In genomic region chr13:51643114-51643881, GRCh38 we compare ENCODE assay signal across 9 cellular contexts. TPM values are rescaled to one million over a fixed set of nuclear protein-coding genes. Genes with fewer than 3 reads are reported as not detected.
DNase-seq lines count a peak whose midpoint lies in the region; ATAC-seq and TF ChIP-seq lines count a peak whose summit lies in the region.
"Had no signal": no experiment of that assay in that cellular context is flagged by ENCODE, and none has a peak within 500 bp of the region (broad histone marks: within the 10 kb centered on the region; RNA-seq: fewer than 3 reads in every experiment).

No MANE protein-coding gene starts in this region.

- peaks cover 6% of the 10 kb centered on the region for H3K36me3 Mint-ChIP-seq in CD4-positive, alpha-beta T cell (ENCODE audit: low read depth)
- H3K36me3 Mint-ChIP-seq in mesothelial cell of epicardium = peaks cover 3% of the 10 kb centered on the region

- TF ChIP-seq POLR2A in stomach (IDR thresholded peaks at IDR 0.05) = no peak

- peak overlapping the region; percentile 95 for H3K27ac Mint-ChIP-seq in CD4-positive, alpha-beta T cell
- peak overlapping the region; percentile 88 for H3K27ac Mint-ChIP-seq in mesothelial cell of epicardium

- peak overlapping the region in 1 of 2 donors; percentile 25 for H3K4me3 ChIP-seq in cardiac fibroblast (replicated peaks in 1 of 2; ENCODE audit: low read depth in 2 of 2, low read length in 2 of 2)
- H3K4me3 ChIP-seq in stomach = no peak overlapping the region

- H3K4me1 ChIP-seq in stomach = peaks cover 27 to 66% (median 44%) of the 10 kb centered on the region in 4 donors

- DNase-seq in CD4-positive, alpha-beta T cell = no peak
- DNase-seq in LHCN-M2 (ENCODE audit: low read depth) (peak; percentile 98), cardiac fibroblast (ENCODE audit: low read depth in 2 of 2) (peak; percentile 83 to 97), mesothelial cell of epicardium (ENCODE audit: low spot score in 2 of 2, unreplicated experiment in 2 of 2) (no peak), NOMO-1 treated with DMSO at 0.1 percent for 48 hours (lab: John Stamatoyannopoulos, UW; ENCODE audit: unreplicated experiment) (no peak), NCI-H1092 treated with DMSO at 0.1 percent for 48 hours (lab: John Stamatoyannopoulos, UW) (no peak), head of caudate nucleus (no peak), stomach (no peak)
- DNase-seq: activated CD4-positive, alpha-beta T cell treated with anti-CD3 and anti-CD28 coated beads, Interleukin-2, amount 50 U/mL, for 48 hours had no signal

- peak overlapping the region; percentile 79 for H3K4me3 Mint-ChIP-seq in CD4-positive, alpha-beta T cell
- H3K4me3 Mint-ChIP-seq in mesothelial cell of epicardium = no peak overlapping the region

- H3K4me1 Mint-ChIP-seq in CD4-positive, alpha-beta T cell (ENCODE audit: low read depth) = peaks cover 65% of the 10 kb centered on the region
- H3K4me1 Mint-ChIP-seq in mesothelial cell of epicardium = peaks cover 46% of the 10 kb centered on the region

- no peaks in the 10 kb centered on the region for H3K27me3 Mint-ChIP-seq in CD4-positive, alpha-beta T cell
- no peaks in the 10 kb centered on the region for H3K27me3 Mint-ChIP-seq in mesothelial cell of epicardium (ENCODE audit: low read depth)

- H3K36me3 ChIP-seq in stomach = no peaks in the 10 kb centered on the region

- 69 to 73% (median 70%) methylated on average over 3 of the region's 3 CpGs for WGBS in stomach, 5 donors

- H3K27me3 ChIP-seq in CD4-positive, alpha-beta T cell (ENCODE audit: control insufficient read depth, insufficient read depth, low read length) = no peaks in the 10 kb centered on the region
- H3K27me3 ChIP-seq in stomach = no peaks in the 10 kb centered on the region

- no peaks in the 10 kb centered on the region for H3K9me3 Mint-ChIP-seq in CD4-positive, alpha-beta T cell
- H3K9me3 Mint-ChIP-seq in mesothelial cell of epicardium = no peaks in the 10 kb centered on the region

- TF ChIP-seq CTCF in CD4-positive, alpha-beta T cell (IDR thresholded peaks at IDR 0.05) = no peak
- no peak for TF ChIP-seq CTCF in cardiac fibroblast (IDR thresholded peaks at IDR 0.05; ENCODE audit: low read depth, low read length)
- no peak for TF ChIP-seq CTCF in mesothelial cell of epicardium (IDR thresholded peaks at IDR 0.05; ENCODE audit: unreplicated experiment)
- TF ChIP-seq CTCF in stomach (IDR thresholded peaks at IDR 0.05) = no peak

- H3K27ac ChIP-seq in CD4-positive, alpha-beta T cell (ENCODE audit: low read depth, low read length) = peak overlapping the region; percentile 54
- H3K27ac ChIP-seq in stomach = peak overlapping the region in 1 of 5 donors; percentile 13

- H3K9me3 ChIP-seq in CD4-positive, alpha-beta T cell (ENCODE audit: control insufficient read depth, low read length) = no peaks in the 10 kb centered on the region
- no peaks in the 10 kb centered on the region for H3K9me3 ChIP-seq in stomach

- intact Hi-C loops in CD4-positive, alpha-beta T cell (cut with DNase I, micrococcal nuclease) = loop anchor here in 1 of 2 experiments (10.0 kb wide), 1 partner anchor 92 kb away; no protein-coding TSS in a partner anchor
- intact Hi-C loops in head of caudate nucleus (cut with DNase I) = no loop called here
- intact Hi-C loops in stomach (cut with DNase I; ENCODE audit: low total_unique reads) = no loop called here

- CTCF ChIA-PET in CD4-positive, alpha-beta T cell (lab: Charles Lee) = no interaction called here

- no peak for TF ChIP-seq EP300 in stomach (IDR thresholded peaks at IDR 0.05)

- no peak for ATAC-seq in CD4-positive, alpha-beta T cell (ENCODE audit: poor library complexity)

- POLR2A ChIA-PET in CD4-positive, alpha-beta T cell (lab: Charles Lee) = interaction anchor here (3.5 kb wide), 1 partner anchor 57 kb away, joined by 21 read pairs; no protein-coding TSS in a partner anchor

RNA-seq across cellular contexts. Expression of gene WDFY2, which starts 59.0 kb away (rescaled TPM):
- 10 to 100 TPM; 21.4 to 21.9 TPM for total RNA-seq in CD4-positive, alpha-beta T cell
- 7.6 and 8.2 TPM in 2 replicates for total RNA-seq in LHCN-M2 (2014; rRNA removed)
- polyA plus RNA-seq in LHCN-M2 (2012) = 5.0 TPM
- total RNA-seq in mesothelial cell of epicardium = 12.1 to 12.4 TPM (median 12.1 TPM) in 3 replicates
- 10 to 100 TPM in 4 of 5 donors, 1 to 10 TPM in 1; 1.4 to 22.6 (median 19.8) TPM for total RNA-seq in stomach
- polyA plus RNA-seq in stomach = 1 to 10 TPM; 2.0 to 4.7 (median 4.6) TPM

Comparison
In these comparisons a context has a peak if more than half of its experiments do, and no peak if none do; other contexts are left out.
1. DNase-seq: peak in LHCN-M2 (single experiment) and cardiac fibroblast (2 of 2); none in CD4-positive, alpha-beta T cell (0 of 10), mesothelial cell of epicardium (0 of 2), NOMO-1 treated with DMSO at 0.1 percent for 48 hours (single experiment), NCI-H1092 treated with DMSO at 0.1 percent for 48 hours (single experiment), head of caudate nucleus (0 of 42) and stomach (single experiment).